In the genomic region with DNA sequence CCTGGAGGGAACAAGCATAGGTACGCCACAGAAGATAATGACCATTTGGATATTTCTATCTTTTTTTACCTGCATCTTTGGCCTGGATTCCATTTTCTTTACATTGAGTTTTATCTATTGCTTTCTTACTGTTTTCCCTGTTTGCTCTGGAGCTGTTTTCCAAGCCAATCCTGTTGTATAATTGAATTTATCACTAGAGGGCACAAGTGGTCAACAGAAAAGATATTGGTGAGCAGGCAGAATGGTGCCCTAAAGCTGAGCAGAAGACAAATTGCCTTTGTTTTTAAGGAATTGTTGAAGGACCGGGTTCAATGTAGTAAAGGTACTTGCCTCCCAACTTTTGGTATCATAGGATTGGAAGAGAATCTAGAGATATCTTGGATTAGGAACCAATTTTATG, we compare ENCODE assay signal across 8 cellular contexts.
A peak's percentile ranks its signal among the peaks of the same experiment; 100 is the strongest.
DNase-seq lines count a peak whose midpoint lies in the region; ATAC-seq, FAIRE-seq and TF ChIP-seq lines count a peak whose summit lies in the region.

No MANE protein-coding gene starts in this region.

- ATAC-seq in heart left ventricle, result no peak

- H3K36me3 ChIP-seq in heart left ventricle (peaks cover 0 to 79% (median 47%) of the 10 kb centered on the region in 9 donors), right atrium auricular region (peaks cover 25% of the 10 kb centered on the region), parathyroid adenoma (ENCODE audit: control insufficient read depth, insufficient read depth, low read length) (no peaks in the 10 kb centered on the region)

- no peak overlapping the region for H2AFZ ChIP-seq in parathyroid adenoma

- H3K9me3 ChIP-seq in heart left ventricle (no peaks in the 10 kb centered on the region), right atrium auricular region (no peaks in the 10 kb centered on the region), parathyroid adenoma (ENCODE audit: control insufficient read depth, low read length) (no peaks in the 10 kb centered on the region)

- H3K4me3 ChIP-seq in heart left ventricle (no peak overlapping the region), right atrium auricular region (no peak overlapping the region), parathyroid adenoma (ENCODE audit: low read depth, low read length) (no peak overlapping the region)

- H3K79me2 ChIP-seq in parathyroid adenoma, result no peaks in the 10 kb centered on the region

- TF ChIP-seq CTCF in heart left ventricle (IDR thresholded peaks at IDR 0.05) (peak in 11 of 12 donors; percentile 34 to 62 (median 54)), right atrium auricular region (IDR thresholded peaks at IDR 0.05) (peak in 1 of 2 donors; percentile 62), parathyroid adenoma (IDR thresholded peaks at IDR 0.05) (peak; percentile 39)

- 42 to 52% (median 49%) methylated on average over 2 of the region's 2 CpGs for WGBS in heart left ventricle, 4 donors

- FAIRE-seq in endometrium (lab: Jason Lieb, UNC), result peak; percentile 88

- H3K27ac ChIP-seq in heart left ventricle, result peak overlapping the region in 1 of 12 donors; percentile 6
- H3K27ac ChIP-seq in right atrium auricular region, result no peak overlapping the region
- no peak overlapping the region for H3K27ac ChIP-seq in parathyroid adenoma

- no peak overlapping the region for H3K9ac ChIP-seq in parathyroid adenoma

- H3K4me2 ChIP-seq in parathyroid adenoma (ENCODE audit: low read length), result no peak overlapping the region

- no peak for TF ChIP-seq POLR2A in heart left ventricle (IDR thresholded peaks at IDR 0.05)

- H3K27me3 ChIP-seq in heart left ventricle (peaks cover 0 to 22% (median 0%) of the 10 kb centered on the region in 9 donors), right atrium auricular region (no peaks in the 10 kb centered on the region), parathyroid adenoma (ENCODE audit: control insufficient read depth, insufficient read depth, low read length) (no peaks in the 10 kb centered on the region)

- intact Hi-C loops in heart left ventricle (cut with DNase I), result loop anchor here in 6 of 10 donors (5.0 to 10.0 kb wide), 6 partner anchors 64 to 104 kb away; no protein-coding TSS in a partner anchor

- H3K4me1 ChIP-seq in heart left ventricle (peaks cover 0 to 47% (median 12%) of the 10 kb centered on the region in 12 donors), right atrium auricular region (peaks cover 0 to 28% of the 10 kb centered on the region in 2 donors), parathyroid adenoma (peaks cover 2% of the 10 kb centered on the region)

- DNase-seq in heart left ventricle (no peak), right atrium auricular region (ENCODE audit: low spot score) (no peak), NCI-H526 (lab: John Stamatoyannopoulos, UW) (peak; percentile 0 to 18), HK-2 (ENCODE audit: unreplicated experiment) (no peak), NCI-H446 treated with DMSO at 0.1 percent for 48 hours (lab: John Stamatoyannopoulos, UW) (no peak)
- no peak for DNase-seq in stimulated activated CD4-positive, alpha-beta T cell treated with anti-CD3 and anti-CD28 coated beads, Interleukin-1b, Interleukin-23, amount 100 ng/mL, for 48 hours

Comparison
In these comparisons a context has a peak if more than half of its experiments do, and no peak if none do; other contexts are left out.
1. DNase-seq: peak in NCI-H526 (2 of 2); none in heart left ventricle (0 of 5), right atrium auricular region (single experiment), stimulated activated CD4-positive, alpha-beta T cell treated with anti-CD3 and anti-CD28 coated beads, Interleukin-1b, Interleukin-23, amount 100 ng/mL, for 48 hours (single experiment), HK-2 (single experiment) and NCI-H446 treated with DMSO at 0.1 percent for 48 hours (single experiment).